Comparison of ENCODE assay signal across 26 cellular contexts in the genomic region with DNA sequence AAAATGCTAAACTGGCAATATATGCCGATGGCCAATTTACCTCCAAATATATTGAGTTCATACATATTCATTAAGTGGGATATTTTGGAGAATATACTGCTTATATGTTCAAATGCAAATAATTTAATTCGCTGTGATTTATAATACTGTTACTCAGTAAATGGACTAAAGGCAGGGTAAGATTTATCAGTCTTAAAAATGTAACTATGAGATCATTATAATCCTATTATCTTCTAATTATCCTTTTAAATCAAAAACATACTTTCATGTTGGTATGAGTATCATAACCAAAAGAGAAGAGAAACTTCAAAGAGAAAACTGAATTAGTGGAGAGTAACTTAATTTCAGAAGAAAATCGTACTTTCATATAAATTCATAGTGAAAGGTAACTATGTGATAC. TPM values are rescaled to one million over a fixed set of nuclear protein-coding genes. Genes with fewer than 3 reads are reported as not detected.
"Had no signal": no experiment of that assay in that cellular context is flagged by ENCODE, and none has a peak within 500 bp of the region (broad histone marks: within the 10 kb centered on the region; RNA-seq: fewer than 3 reads in every experiment).

No MANE protein-coding gene starts in this region.

- H3K9me3 Mint-ChIP-seq: dendritic cell treated with granulocyte-macrophage colony-stimulating factor and Interleukin-4, amounts not matched to agents 40 ng/mL and 50 ng/mL, for 4 days had no signal

- H3K27ac ChIP-seq: breast epithelium, esophagus muscularis mucosa, lower lobe of right lung, right atrium auricular region, spleen, suprapubic skin, transverse colon, WERI-Rb-1 had no signal

- H3K4me1 Mint-ChIP-seq: central memory CD8-positive, alpha-beta T cell; T-helper 17 cell had no signal

- H3K27me3 Mint-ChIP-seq: activated CD4-positive, alpha-beta memory T cell treated with anti-CD3 and anti-CD28 coated beads for 36 hours; activated T-cell treated with anti-CD3 and anti-CD28 coated beads, Interleukin-2, amount 50 U/mL, for 24 hours; central memory CD8-positive, alpha-beta T cell; dendritic cell treated with granulocyte-macrophage colony-stimulating factor and Interleukin-4, amounts not matched to agents 40 ng/mL and 50 ng/mL, for 4 days; T-helper 17 cell had no signal

- H3K4me1 ChIP-seq: breast epithelium, esophagus muscularis mucosa, lower lobe of right lung, suprapubic skin, transverse colon had no signal

- H3K27me3 ChIP-seq: breast epithelium, esophagus muscularis mucosa, right atrium auricular region, spleen, suprapubic skin, transverse colon had no signal

- H3K36me3 Mint-ChIP-seq: activated CD4-positive, alpha-beta memory T cell treated with anti-CD3 and anti-CD28 coated beads for 36 hours had no signal

- H3K36me3 ChIP-seq: breast epithelium, esophagus muscularis mucosa, lower lobe of right lung, right atrium auricular region, spleen, suprapubic skin, transverse colon, WERI-Rb-1 had no signal

- H3K4me3 ChIP-seq: esophagus muscularis mucosa, lower lobe of right lung, right atrium auricular region, spleen, suprapubic skin, transverse colon had no signal

- DNase-seq: activated CD4-positive, alpha-beta memory T cell treated with anti-CD3 and anti-CD28 coated beads for 36 hours; activated CD4-positive, alpha-beta T cell treated with anti-CD3 and anti-CD28 coated beads for 48 hours; activated CD8-positive, alpha-beta memory T cell treated with anti-CD3 and anti-CD28 coated beads, Interleukin-2, amount 50 U/mL, for 48 hours; activated gamma-delta T cell; activated naive CD4-positive, alpha-beta T cell treated with anti-CD3 and anti-CD28 coated beads, Interleukin-2, amount 50 U/mL, for 16 hours; activated T-cell treated with anti-CD3 and anti-CD28 coated beads, Interleukin-2, amount 50 U/mL, for 24 hours; amniotic stem cell; effector CD4-positive, alpha-beta T cell; kidney glomerular epithelial cell; lower lobe of right lung; occipital lobe; spleen; stimulated activated naive CD4-positive, alpha-beta T cell; SW 1271; T-helper 17 cell; T1000; transverse colon; WERI-Rb-1 had no signal

- ATAC-seq: activated CD4-positive, CD25-positive, alpha-beta regulatory T cell treated with anti-CD3 and anti-CD28 coated beads, Interleukin-2, amount 50 U/mL, for 24 hours; left lobe of liver; lower lobe of right lung; T-helper 17 cell had no signal

- H3K9me3 ChIP-seq: breast epithelium, esophagus muscularis mucosa, lower lobe of right lung, right atrium auricular region, spleen, suprapubic skin, transverse colon had no signal

- H3K4me3 Mint-ChIP-seq: activated CD4-positive, alpha-beta memory T cell treated with anti-CD3 and anti-CD28 coated beads for 36 hours; activated T-cell treated with anti-CD3 and anti-CD28 coated beads, Interleukin-2, amount 50 U/mL, for 24 hours; central memory CD8-positive, alpha-beta T cell; dendritic cell treated with granulocyte-macrophage colony-stimulating factor and Interleukin-4, amounts not matched to agents 40 ng/mL and 50 ng/mL, for 4 days; T-helper 17 cell had no signal

- H3K27ac Mint-ChIP-seq: activated CD4-positive, alpha-beta memory T cell treated with anti-CD3 and anti-CD28 coated beads for 36 hours; activated T-cell treated with anti-CD3 and anti-CD28 coated beads, Interleukin-2, amount 50 U/mL, for 24 hours; dendritic cell treated with granulocyte-macrophage colony-stimulating factor and Interleukin-4, amounts not matched to agents 40 ng/mL and 50 ng/mL, for 4 days; T-helper 17 cell had no signal

RNA-seq across cellular contexts. Expression of a gene that starts 44.6 kb away (rescaled TPM):
- total RNA-seq: activated CD4-positive, alpha-beta memory T cell treated with anti-CD3 and anti-CD28 coated beads for 36 hours had no signal
